ENCODE assay signal across 9 cellular contexts in the genomic region with DNA sequence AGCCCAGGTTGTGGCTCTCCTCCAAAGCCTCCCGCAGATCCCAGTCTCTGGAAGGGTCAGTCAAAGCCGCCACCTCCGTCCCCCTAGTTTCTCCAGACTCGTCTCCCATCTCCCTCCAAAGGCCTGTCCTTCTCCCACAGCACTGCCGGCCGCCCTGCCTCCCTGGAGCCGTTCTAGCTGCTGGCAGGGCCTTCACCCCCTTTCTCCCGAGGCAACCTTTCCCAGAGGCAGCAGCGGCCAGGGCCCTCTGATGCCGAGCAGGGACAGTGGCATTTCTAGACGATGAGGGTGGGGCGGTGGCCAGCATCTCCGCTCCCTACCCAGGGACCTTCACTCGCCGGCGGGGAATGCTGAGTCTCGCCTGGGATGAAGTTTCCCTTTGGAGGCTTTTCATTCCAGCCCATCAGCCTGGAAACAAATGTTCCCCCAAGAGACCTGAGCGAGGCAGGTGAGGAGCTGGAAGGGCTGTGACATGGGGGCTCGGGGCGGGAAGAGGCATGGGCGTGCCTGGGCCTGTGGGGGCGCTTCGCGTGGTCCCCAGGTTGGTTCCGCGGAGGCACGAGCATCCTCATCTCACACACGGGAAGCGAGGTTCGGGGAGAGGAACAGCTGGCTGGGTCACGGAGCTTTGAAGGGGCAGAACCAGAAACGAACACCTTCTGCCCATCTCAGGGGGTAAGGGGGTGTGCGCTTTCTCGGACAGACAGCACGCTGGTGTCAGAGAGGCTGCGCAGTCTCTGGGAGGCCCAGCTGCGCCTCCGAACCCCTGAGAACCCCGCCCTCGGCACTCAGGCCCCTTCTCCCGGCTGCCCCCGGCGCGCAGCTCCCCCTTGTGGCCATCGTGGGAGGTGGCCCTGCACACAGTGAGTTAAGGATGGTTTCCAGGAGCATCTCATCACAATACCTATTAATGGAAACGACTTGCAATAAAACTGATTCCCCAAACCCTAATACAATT. TPM values are rescaled to one million over a fixed set of nuclear protein-coding genes. Genes with fewer than 3 reads are reported as not detected.
A peak's percentile ranks its signal among the peaks of the same experiment; 100 is the strongest.
DNase-seq lines count a peak whose midpoint lies in the region; ATAC-seq and TF ChIP-seq lines count a peak whose summit lies in the region.
"Had no signal": no experiment of that assay in that cellular context is flagged by ENCODE, and none has a peak within 500 bp of the region (broad histone marks: within the 10 kb centered on the region; RNA-seq: fewer than 3 reads in every experiment).

No MANE protein-coding gene starts in this region.

- DNase-seq in DMS53 (lab: John Stamatoyannopoulos, UW): peak; percentile 67
- DNase-seq in DMS53 treated with DMSO at 0.1 percent for 48 hours (lab: John Stamatoyannopoulos, UW; ENCODE audit: unreplicated experiment): no peak
- peak; percentile 24 for DNase-seq in UCSD-AML1 (lab: John Stamatoyannopoulos, UW; ENCODE audit: unreplicated experiment)
- DNase-seq in epithelial cell of proximal tubule (ENCODE audit: low read depth): no peak
- peak; percentile 23 to 49 for DNase-seq in stimulated activated CD4-positive, alpha-beta T cell treated with anti-CD3 and anti-CD28 coated beads, Interleukin-4, amount 100 ng/mL, for 48 hours (ENCODE audit: low read depth in 2 of 2)
- DNase-seq in NCI-H526 treated with DMSO at 0.1 percent for 48 hours (lab: John Stamatoyannopoulos, UW): no peak
- no peak for DNase-seq in amniotic stem cell (lab: John Stamatoyannopoulos, UW)

- H3K4me3 ChIP-seq in epithelial cell of proximal tubule (ENCODE audit: low read depth, low read length): no peak overlapping the region
- H3K4me3 ChIP-seq: BLaER1 had no signal

- TF ChIP-seq CTCF in epithelial cell of proximal tubule (conservative IDR thresholded peaks at IDR 0.05; ENCODE audit: low read depth, low read length): peak; percentile 64

- ATAC-seq in GM21723 (IDR thresholded peaks at IDR 0.05; ENCODE audit: unreplicated experiment): no peak

RNA-seq across cellular contexts. Expression of gene KLHL35, which starts 18.1 kb away (rescaled TPM):
- 1.4 and 3.3 TPM in 2 replicates for total RNA-seq in epithelial cell of proximal tubule

RNA-seq across cellular contexts. Expression of gene RPS3, which starts 51.8 kb away (rescaled TPM):
- 3,041 and 3,442 TPM in 2 replicates for total RNA-seq in epithelial cell of proximal tubule

Comparison
In these comparisons a context has a peak if more than half of its experiments do, and no peak if none do; other contexts are left out.
1. DNase-seq: peak in DMS53 (single experiment), UCSD-AML1 (single experiment) and stimulated activated CD4-positive, alpha-beta T cell treated with anti-CD3 and anti-CD28 coated beads, Interleukin-4, amount 100 ng/mL, for 48 hours (2 of 2); none in DMS53 treated with DMSO at 0.1 percent for 48 hours (single experiment), epithelial cell of proximal tubule (single experiment), NCI-H526 treated with DMSO at 0.1 percent for 48 hours (single experiment) and amniotic stem cell (single experiment).